ENCODE assay signal across 24 cellular contexts in genomic region chr5:14917719-14918118, GRCh38. TPM values are rescaled to one million over a fixed set of nuclear protein-coding genes. Genes with fewer than 3 reads are reported as not detected.
A peak's percentile ranks its signal among the peaks of the same experiment; 100 is the strongest.
DNase-seq lines count a peak whose midpoint lies in the region; ATAC-seq and TF ChIP-seq lines count a peak whose summit lies in the region.
"Had no signal": no experiment of that assay in that cellular context is flagged by ENCODE, and none has a peak within 500 bp of the region (broad histone marks: within the 10 kb centered on the region; RNA-seq: fewer than 3 reads in every experiment).

No MANE protein-coding gene starts in this region.

- H3K27me3 ChIP-seq in GM23248 (replicated peaks; ENCODE audit: insufficient read depth) = no peaks in the 10 kb centered on the region
- H3K27me3 ChIP-seq: BLaER1, heart left ventricle had no signal

- no peaks in the 10 kb centered on the region for H3K9me2 ChIP-seq in GM23248 (ENCODE audit: insufficient read depth)

- H3K27me3 Mint-ChIP-seq in MCF 10A (ENCODE audit: insufficient read depth, unreplicated experiment) = no peaks in the 10 kb centered on the region
- no peaks in the 10 kb centered on the region for H3K27me3 Mint-ChIP-seq in activated CD8-positive, alpha-beta T cell treated with anti-CD3 and anti-CD28 coated beads for 36 hours

- peaks cover 22% of the 10 kb centered on the region for H3F3A ChIP-seq in GM23248 (ENCODE audit: insufficient read depth)

- H3K36me3 Mint-ChIP-seq in MCF 10A (ENCODE audit: insufficient read depth, unreplicated experiment) = no peaks in the 10 kb centered on the region
- peaks cover 2% of the 10 kb centered on the region for H3K36me3 Mint-ChIP-seq in activated CD8-positive, alpha-beta T cell treated with anti-CD3 and anti-CD28 coated beads for 36 hours (ENCODE audit: low read depth)
- H3K36me3 Mint-ChIP-seq: memory B cell had no signal

- H3K4me3 ChIP-seq in GM23248 (no peak overlapping the region), fibroblast of the aortic adventitia (ENCODE audit: low read depth, low read length) (no peak overlapping the region)
- H3K4me3 ChIP-seq: BLaER1, coronary artery, heart left ventricle, psoas muscle had no signal

- POLR2A ChIA-PET in MCF 10A (lab: Yijun Ruan, JAX) = no interaction called here
- POLR2A ChIA-PET in activated CD8-positive, alpha-beta T cell treated with anti-CD3 and anti-CD28 coated beads for 36 hours (lab: Charles Lee) = no interaction called here

- CTCF ChIA-PET in MCF 10A (lab: Yijun Ruan, JAX) = interaction anchor here (0.7 to 1.1 kb wide), 2 partner anchors 8 to 765 kb away, joined by 3 read pairs; no protein-coding TSS in a partner anchor
- CTCF ChIA-PET in activated CD8-positive, alpha-beta T cell treated with anti-CD3 and anti-CD28 coated beads for 36 hours (lab: Charles Lee) = no interaction called here

- no TSS peak for BruUV-seq in MCF 10A (replicated peaks; lab: Mats Ljungman, UMichigan)

- WGBS in GM23248 (ENCODE audit: low coverage in 1 of 2, low lambda C conversion rate in 2 of 2, missing lambda C conversion rate in 2 of 2), 2 experiments = 48 to 50% methylated on average over 2 of the region's 2 CpGs

- peaks cover 22% of the 10 kb centered on the region for H3K4me1 Mint-ChIP-seq in MCF 10A (ENCODE audit: insufficient read depth, unreplicated experiment)
- H3K4me1 Mint-ChIP-seq in activated CD8-positive, alpha-beta T cell treated with anti-CD3 and anti-CD28 coated beads for 36 hours (ENCODE audit: low read depth) = peaks cover 35% of the 10 kb centered on the region
- H3K4me1 Mint-ChIP-seq: memory B cell had no signal

- peaks cover 40% of the 10 kb centered on the region for H3K4me1 ChIP-seq in GM23248 (ENCODE audit: insufficient read depth)
- H3K4me1 ChIP-seq: BLaER1, psoas muscle had no signal

- H3K27ac ChIP-seq in GM23248 = no peak overlapping the region
- H3K27ac ChIP-seq: BLaER1, coronary artery, heart left ventricle, psoas muscle had no signal

- no peaks in the 10 kb centered on the region for H4K20me1 ChIP-seq in GM23248 (ENCODE audit: insufficient read depth)
- H4K20me1 ChIP-seq: BLaER1 had no signal

- peaks cover 7% of the 10 kb centered on the region for H3K9me3 Mint-ChIP-seq in MCF 10A (ENCODE audit: unreplicated experiment)
- H3K9me3 Mint-ChIP-seq in activated CD8-positive, alpha-beta T cell treated with anti-CD3 and anti-CD28 coated beads for 36 hours = peaks cover 4% of the 10 kb centered on the region
- H3K9me3 Mint-ChIP-seq: memory B cell had no signal

- in situ Hi-C loops in GM23248 (cut with MboI) = no loop called here

- TF ChIP-seq CTCF in MCF 10A (IDR thresholded peaks at IDR 0.05; ENCODE audit: unreplicated experiment) (no peak), fibroblast of the aortic adventitia (IDR thresholded peaks at IDR 0.05; ENCODE audit: insufficient read depth, low read length) (no peak)
- no peak for TF ChIP-seq CTCF in activated CD8-positive, alpha-beta T cell treated with anti-CD3 and anti-CD28 coated beads for 36 hours (IDR thresholded peaks at IDR 0.05)

- ATAC-seq in activated CD8-positive, alpha-beta T cell treated with anti-CD3 and anti-CD28 coated beads for 36 hours = no peak
- ATAC-seq: left cardiac atrium, psoas muscle had no signal

- DNase-seq in AG08395 (ENCODE audit: low spot score) (peak; percentile 62), GM23248 (peak; percentile 70), MCF 10A (ENCODE audit: unreplicated experiment) (peak; percentile 24), fibroblast of the aortic adventitia (ENCODE audit: low read depth) (peak; percentile 60), NCI-H2171 treated with DMSO at 0.1 percent for 48 hours (lab: John Stamatoyannopoulos, UW) (no peak), NCI-H1048 (lab: John Stamatoyannopoulos, UW) (no peak)
- DNase-seq in activated CD8-positive, alpha-beta T cell treated with anti-CD3 and anti-CD28 coated beads for 36 hours = no peak
- DNase-seq in stimulated activated naive CD4-positive, alpha-beta T cell (lab: John Stamatoyannopoulos, UW) = no peak
- DNase-seq: activated CD4-positive, alpha-beta T cell treated with anti-CD3 and anti-CD28 coated beads for 4 hours; activated naive CD4-positive, alpha-beta T cell treated with anti-CD3 and anti-CD28 coated beads for 36 hours; activated T-cell treated with anti-CD3 and anti-CD28 coated beads, Interleukin-2, amount 50 U/mL, for 48 hours; amniotic stem cell; COR-L47; DMS79 treated with DMSO at 0.1 percent for 48 hours; left cardiac atrium; NCI-H146; NCI-H526; psoas muscle; T-helper 2 cell had no signal

- no peak overlapping the region for H3K4me3 Mint-ChIP-seq in MCF 10A (ENCODE audit: unreplicated experiment)
- no peak overlapping the region for H3K4me3 Mint-ChIP-seq in activated CD8-positive, alpha-beta T cell treated with anti-CD3 and anti-CD28 coated beads for 36 hours
- H3K4me3 Mint-ChIP-seq: activated naive CD4-positive, alpha-beta T cell treated with anti-CD3 and anti-CD28 coated beads for 36 hours; memory B cell; type B pancreatic cell had no signal

- H3K9me3 ChIP-seq in GM23248 (ENCODE audit: low read depth) = no peaks in the 10 kb centered on the region
- H3K9me3 ChIP-seq: heart left ventricle, psoas muscle had no signal

- H3K79me2 ChIP-seq in GM23248 (ENCODE audit: insufficient read depth) = no peaks in the 10 kb centered on the region

- intact Hi-C loops in MCF 10A (cut with micrococcal nuclease) = no loop called here
- intact Hi-C loops in activated CD8-positive, alpha-beta T cell treated with anti-CD3 and anti-CD28 coated beads for 36 hours (cut with micrococcal nuclease) = no loop called here

- H2AFZ ChIP-seq in GM23248 = no peak overlapping the region

- no peak overlapping the region for H3K27ac Mint-ChIP-seq in MCF 10A (ENCODE audit: low read depth, unreplicated experiment)
- no peak overlapping the region for H3K27ac Mint-ChIP-seq in activated CD8-positive, alpha-beta T cell treated with anti-CD3 and anti-CD28 coated beads for 36 hours
- H3K27ac Mint-ChIP-seq: activated naive CD4-positive, alpha-beta T cell treated with anti-CD3 and anti-CD28 coated beads for 36 hours; memory B cell; type B pancreatic cell had no signal

- no peaks in the 10 kb centered on the region for H3K36me3 ChIP-seq in GM23248 (ENCODE audit: low read depth)
- H3K36me3 ChIP-seq: BLaER1, heart left ventricle had no signal

- H3K4me2 ChIP-seq in GM23248 (ENCODE audit: unreplicated experiment) = peak overlapping the region; percentile 29
- H3K4me2 ChIP-seq: BLaER1 had no signal

- H3K9ac ChIP-seq in GM23248 = no peak overlapping the region
- H3K9ac ChIP-seq: BLaER1 had no signal

RNA-seq across cellular contexts. Expression of gene ANKH, which starts 46.1 kb away (rescaled TPM):
- 47.6 and 51.5 TPM in 2 replicates for total RNA-seq in GM23248 (2014; rRNA removed; shearing (Covaris generic))
- polyA plus RNA-seq in GM23248 (2016; fragmentation: Nextera tagmentation; extraction: Ambion mirVana) = 42.3 and 45.9 TPM in 2 replicates
- 51.3 and 65.7 TPM in 2 replicates for total RNA-seq in MCF 10A (2022)
- total RNA-seq in fibroblast of the aortic adventitia (ENCODE audit: low replicate concordance) = 36.0 and 82.2 TPM in 2 replicates
- 10 to 100 TPM; 85.4 to 87.2 TPM for total RNA-seq in activated CD8-positive, alpha-beta T cell treated with anti-CD3 and anti-CD28 coated beads for 36 hours

Comparison
In these comparisons a context has a peak if more than half of its experiments do, and no peak if none do; other contexts are left out.
1. DNase-seq: peak in AG08395 (single experiment), GM23248 (single experiment), MCF 10A (single experiment) and fibroblast of the aortic adventitia (single experiment); none in NCI-H2171 treated with DMSO at 0.1 percent for 48 hours (single experiment), NCI-H1048 (single experiment), activated CD8-positive, alpha-beta T cell treated with anti-CD3 and anti-CD28 coated beads for 36 hours (single experiment) and stimulated activated naive CD4-positive, alpha-beta T cell (0 of 6).